In the genomic region with DNA sequence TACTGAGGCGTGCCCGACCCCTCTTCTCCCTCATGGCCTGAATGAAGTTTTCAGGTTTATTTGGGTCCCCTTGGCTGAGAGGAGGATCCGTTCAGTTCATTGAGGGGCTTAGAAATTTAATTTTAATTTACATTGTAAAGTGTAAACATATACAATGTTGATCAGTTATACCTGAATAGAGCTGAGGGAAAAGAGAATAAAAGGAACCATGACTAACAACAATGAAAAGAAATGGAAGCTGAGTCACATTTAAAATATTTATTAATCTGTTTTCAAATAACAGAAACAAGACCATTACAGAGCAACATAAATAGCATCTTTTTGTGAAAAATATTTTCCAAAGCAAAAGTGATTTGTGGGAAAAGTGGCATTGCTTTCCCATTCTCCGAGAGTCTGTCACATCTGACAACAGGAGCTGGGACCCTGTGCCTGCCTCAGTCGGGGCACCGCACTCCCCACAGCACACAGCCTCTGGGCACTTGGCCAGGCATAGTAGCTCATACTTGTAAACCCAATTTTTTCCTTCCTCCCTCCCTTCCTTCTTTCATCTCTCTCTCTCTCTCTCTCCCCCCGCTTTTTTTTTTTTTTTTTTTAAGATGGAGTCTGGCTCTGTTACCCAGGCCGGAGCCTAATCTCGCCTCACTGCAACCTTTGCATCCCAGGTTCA, we compare ENCODE assay signal across 27 cellular contexts. TPM values are rescaled to one million over a fixed set of nuclear protein-coding genes. Genes with fewer than 3 reads are reported as not detected.
DNase-seq lines count a peak whose midpoint lies in the region; ATAC-seq and TF ChIP-seq lines count a peak whose summit lies in the region.
"Had no signal": no experiment of that assay in that cellular context is flagged by ENCODE, and none has a peak within 500 bp of the region (broad histone marks: within the 10 kb centered on the region; RNA-seq: fewer than 3 reads in every experiment).

No MANE protein-coding gene starts in this region.

- no peak overlapping the region for H3K4me3 Mint-ChIP-seq in activated naive CD4-positive, alpha-beta T cell treated with anti-CD3 and anti-CD28 coated beads, Interleukin-2, amount 10 ng/mL, durations not matched to agents 7 days and 5 days
- no peak overlapping the region for H3K4me3 Mint-ChIP-seq in effector memory CD8-positive, alpha-beta T cell
- H3K4me3 Mint-ChIP-seq: CD4-positive, alpha-beta memory T cell; GM23338; T-helper 1 cell treated with Interleukin-12 subunit alpha and Interleukin-12 subunit beta and Interleukin-4 antibody, amounts not matched to agents 30 μg/mL and 1 μg/mL, for 36 hours had no signal

- H3K9me3 Mint-ChIP-seq in activated naive CD4-positive, alpha-beta T cell treated with anti-CD3 and anti-CD28 coated beads, Interleukin-2, amount 10 ng/mL, durations not matched to agents 7 days and 5 days, result no peaks in the 10 kb centered on the region
- H3K9me3 Mint-ChIP-seq in effector memory CD8-positive, alpha-beta T cell, result no peaks in the 10 kb centered on the region
- H3K9me3 Mint-ChIP-seq: T-helper 1 cell treated with Interleukin-12 subunit alpha and Interleukin-12 subunit beta and Interleukin-4 antibody, amounts not matched to agents 30 μg/mL and 1 μg/mL, for 36 hours had no signal

- H3K27me3 ChIP-seq in foreskin keratinocyte, result no peaks in the 10 kb centered on the region

- CTCF ChIA-PET in activated naive CD4-positive, alpha-beta T cell treated with anti-CD3 and anti-CD28 coated beads, Interleukin-2, amount 10 ng/mL, durations not matched to agents 7 days and 5 days (lab: Charles Lee), result no interaction called here

- H3K27ac ChIP-seq in foreskin keratinocyte, result no peak overlapping the region
- H3K27ac ChIP-seq: A549 had no signal

- H3K36me3 Mint-ChIP-seq in activated naive CD4-positive, alpha-beta T cell treated with anti-CD3 and anti-CD28 coated beads, Interleukin-2, amount 10 ng/mL, durations not matched to agents 7 days and 5 days, result no peaks in the 10 kb centered on the region
- H3K36me3 Mint-ChIP-seq in effector memory CD8-positive, alpha-beta T cell (ENCODE audit: insufficient read depth), result peaks cover 3% of the 10 kb centered on the region

- DNase-seq in EL (peak; percentile 14), M059J (ENCODE audit: low read depth) (peak; percentile 25), dermis blood vessel endothelial cell (peak; percentile 10), foreskin keratinocyte (peak in 1 of 2 donors; percentile 24), RKO (ENCODE audit: low spot score) (no peak)
- no peak for DNase-seq in activated naive CD4-positive, alpha-beta T cell treated with anti-CD3 and anti-CD28 coated beads, Interleukin-2, amount 10 ng/mL, durations not matched to agents 7 days and 5 days
- DNase-seq in effector memory CD8-positive, alpha-beta T cell, result no peak
- DNase-seq: C1 segment of cervical spinal cord; CD4-positive, alpha-beta memory T cell; COR-L47; DMS53; Karpas-422; NCI-H1105 treated with DMSO at 0.1 percent for 48 hours; NCI-H2029; NCI-H446; NCI-H524 treated with DMSO at 0.1 percent for 48 hours; NCI-H774; SHP77 had no signal

- TF ChIP-seq CTCF in foreskin keratinocyte (conservative IDR thresholded peaks at IDR 0.05), result no peak

- H3K4me1 Mint-ChIP-seq in activated naive CD4-positive, alpha-beta T cell treated with anti-CD3 and anti-CD28 coated beads, Interleukin-2, amount 10 ng/mL, durations not matched to agents 7 days and 5 days, result no peaks in the 10 kb centered on the region
- peaks cover 0 to 4% of the 10 kb centered on the region in 2 donors for H3K4me1 Mint-ChIP-seq in effector memory CD8-positive, alpha-beta T cell (ENCODE audit: low read depth in 2 of 2)

- ATAC-seq in foreskin keratinocyte, result peak; percentile 58
- ATAC-seq in effector memory CD8-positive, alpha-beta T cell (replicated peaks), result no peak
- ATAC-seq in GM21381 (IDR thresholded peaks at IDR 0.05; ENCODE audit: unreplicated experiment), result no peak
- ATAC-seq: A549, GM23338, HepG2 had no signal

- peaks cover 4% of the 10 kb centered on the region for H3K27me3 Mint-ChIP-seq in activated naive CD4-positive, alpha-beta T cell treated with anti-CD3 and anti-CD28 coated beads, Interleukin-2, amount 10 ng/mL, durations not matched to agents 7 days and 5 days
- peaks cover 10 to 11% of the 10 kb centered on the region in 2 donors for H3K27me3 Mint-ChIP-seq in effector memory CD8-positive, alpha-beta T cell
- H3K27me3 Mint-ChIP-seq: CD4-positive, alpha-beta memory T cell had no signal

- H3K27ac Mint-ChIP-seq in activated naive CD4-positive, alpha-beta T cell treated with anti-CD3 and anti-CD28 coated beads, Interleukin-2, amount 10 ng/mL, durations not matched to agents 7 days and 5 days, result no peak overlapping the region
- H3K27ac Mint-ChIP-seq in effector memory CD8-positive, alpha-beta T cell, result peak overlapping the region in 1 of 2 donors; percentile 60
- H3K27ac Mint-ChIP-seq: GM23338; T-helper 1 cell treated with Interleukin-12 subunit alpha and Interleukin-12 subunit beta and Interleukin-4 antibody, amounts not matched to agents 30 μg/mL and 1 μg/mL, for 36 hours had no signal

- H3K4me1 ChIP-seq in foreskin keratinocyte, result peaks cover 6% of the 10 kb centered on the region
- H3K4me1 ChIP-seq: A549, HAP-1 had no signal

RNA-seq across cellular contexts. Expression of gene PROP1, which starts 28.7 kb away (rescaled TPM):
- not detected in 2 replicates for total RNA-seq in M059J (2014; rRNA removed; shearing (Covaris generic))
- total RNA-seq in dermis blood vessel endothelial cell (not detected in 2 replicates), foreskin keratinocyte (not detected in 2 replicates)
- not detected in 2 replicates for polyA plus RNA-seq in foreskin keratinocyte
- total RNA-seq: CD4-positive, alpha-beta memory T cell; GM23338; HepG2; HT1080; RPMI7951; SK-MEL-5 had no signal
- polyA plus RNA-seq: A549; CD4-positive, alpha-beta memory T cell; GM23338; HepG2 had no signal

Comparison
In these comparisons a context has a peak if more than half of its experiments do, and no peak if none do; other contexts are left out.
1. DNase-seq: peak in EL (single experiment), M059J (single experiment) and dermis blood vessel endothelial cell (single experiment); none in activated naive CD4-positive, alpha-beta T cell treated with anti-CD3 and anti-CD28 coated beads, Interleukin-2, amount 10 ng/mL, durations not matched to agents 7 days and 5 days (single experiment), effector memory CD8-positive, alpha-beta T cell (0 of 3) and RKO (single experiment).